18 cellular contexts compared by ENCODE assay signal in the genomic region with DNA sequence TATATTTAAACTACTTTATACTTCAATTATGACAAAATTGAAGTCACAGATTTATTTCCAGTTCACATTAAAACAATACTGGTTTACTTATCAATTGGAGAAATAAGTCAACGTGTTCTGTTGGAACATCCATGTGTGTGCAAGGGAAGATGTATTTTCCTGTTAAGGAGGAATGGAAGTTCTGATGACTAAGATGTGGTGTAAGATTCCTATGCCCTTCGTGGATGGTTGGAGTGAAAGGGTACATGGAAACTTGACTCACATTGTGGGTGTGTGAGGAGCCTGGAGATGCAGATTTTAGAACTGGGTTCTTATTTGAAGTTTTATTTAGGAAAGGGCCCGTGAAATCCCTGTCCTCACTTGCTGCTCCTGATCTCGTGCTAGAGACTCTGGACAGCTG.
"Had no signal": no experiment of that assay in that cellular context is flagged by ENCODE, and none has a peak within 500 bp of the region (broad histone marks: within the 10 kb centered on the region; RNA-seq: fewer than 3 reads in every experiment).

No MANE protein-coding gene starts in this region.

- H3K27me3 Mint-ChIP-seq: central memory CD8-positive, alpha-beta T cell had no signal

- ATAC-seq: left lung had no signal

- H3K27me3 ChIP-seq: adrenal gland, left lung, stomach, thyroid gland, uterus had no signal

- H3K4me1 ChIP-seq: adrenal gland, left lung, stomach, thyroid gland, uterus had no signal

- H3K36me3 Mint-ChIP-seq: WTC11 had no signal

- H3K36me3 ChIP-seq: adrenal gland, left lung, stomach, thyroid gland, uterus had no signal

- H3K9me3 Mint-ChIP-seq: activated T-helper 1 cell treated with anti-CD3 and anti-CD28 coated beads, Interleukin-12 subunit alpha, Interleukin-12 subunit beta, Interleukin-2, Interleukin-4 antibody, amounts not matched to agents 30 ng/mL and 10 ng/mL and 1 ng/mL, durations not matched to agents 14 hours and 24 hours and 36 hours; central memory CD8-positive, alpha-beta T cell had no signal

- H3K4me3 Mint-ChIP-seq: activated CD4-positive, alpha-beta T cell treated with anti-CD3 and anti-CD28 coated beads, Interleukin-2, amount 10 ng/mL, durations not matched to agents 24 days and 14 days; activated T-helper 1 cell treated with anti-CD3 and anti-CD28 coated beads, Interleukin-12 subunit alpha, Interleukin-12 subunit beta, Interleukin-2, Interleukin-4 antibody, amounts not matched to agents 30 ng/mL and 10 ng/mL and 1 ng/mL, durations not matched to agents 14 hours and 24 hours and 36 hours; central memory CD8-positive, alpha-beta T cell; T-helper 1 cell treated with Interleukin-12 subunit alpha and Interleukin-12 subunit beta and Interleukin-4 antibody, amounts not matched to agents 30 μg/mL and 1 μg/mL, for 36 hours; WTC11 had no signal

- DNase-seq: activated CD4-positive, alpha-beta T cell treated with anti-CD3 and anti-CD28 coated beads, Interleukin-2, amount 10 ng/mL, durations not matched to agents 24 days and 14 days; activated naive CD4-positive, alpha-beta T cell treated with Interleukin-2 at 50 U/mL for 16 hours; adrenal gland; dermis blood vessel endothelial cell; foreskin melanocyte; head of caudate nucleus; islet precursor cell; left lung; mesendoderm; stimulated activated CD4-positive, alpha-beta T cell treated with anti-CD3 and anti-CD28 coated beads, Interleukin-15, amount 100 ng/mL, for 24 hours; stimulated activated CD4-positive, alpha-beta T cell treated with anti-CD3 and anti-CD28 coated beads, Interleukin-4, amount 100 ng/mL, for 24 hours; stomach; thyroid gland; uterus had no signal

- H3K27ac ChIP-seq: adrenal gland, left lung, stomach, thyroid gland, uterus had no signal

- H3K4me1 Mint-ChIP-seq: activated CD4-positive, alpha-beta T cell treated with anti-CD3 and anti-CD28 coated beads, Interleukin-2, amount 10 ng/mL, durations not matched to agents 24 days and 14 days; central memory CD8-positive, alpha-beta T cell; WTC11 had no signal

- H3K4me3 ChIP-seq: adrenal gland, left lung, stomach, thyroid gland, uterus had no signal

- H3K27ac Mint-ChIP-seq: activated CD4-positive, alpha-beta T cell treated with anti-CD3 and anti-CD28 coated beads, Interleukin-2, amount 10 ng/mL, durations not matched to agents 24 days and 14 days; activated T-helper 1 cell treated with anti-CD3 and anti-CD28 coated beads, Interleukin-12 subunit alpha, Interleukin-12 subunit beta, Interleukin-2, Interleukin-4 antibody, amounts not matched to agents 30 ng/mL and 10 ng/mL and 1 ng/mL, durations not matched to agents 14 hours and 24 hours and 36 hours; T-helper 1 cell treated with Interleukin-12 subunit alpha and Interleukin-12 subunit beta and Interleukin-4 antibody, amounts not matched to agents 30 μg/mL and 1 μg/mL, for 36 hours; WTC11 had no signal

- H3K9me3 ChIP-seq: adrenal gland, left lung, stomach, thyroid gland, uterus had no signal
